Comparison of ENCODE assay signal across 1 cellular context in genomic region chr11:9460322-9461067, GRCh38.
A peak's percentile ranks its signal among the peaks of the same experiment; 100 is the strongest.
TF ChIP-seq lines count a peak whose summit lies in the region.

ZNF143 (plus strand) TSS chr11:9461012; CDS start chr11:9471309, 10,297 bp downstream.

TF ChIP-seq in HepG2, 621 proteins besides CTCF, POLR2A, EP300 and RAD21 (continued from another document and continues in another):
- TF ChIP-seq E2F1 (CRISPR knock-in tag; IDR thresholded peaks at IDR 0.05) (peak; percentile 3), ZNF674 (CRISPR knock-in tag; IDR thresholded peaks at IDR 0.05; ENCODE audit: low read depth) (no peak), ATF4 (CRISPR knock-in tag; IDR thresholded peaks at IDR 0.05) (no peak), KLF13 (CRISPR knock-in tag; IDR thresholded peaks at IDR 0.05) (no peak), ZNF878 (CRISPR knock-in tag; IDR thresholded peaks at IDR 0.05) (peak; percentile 87), GATA4 (IDR thresholded peaks at IDR 0.05; ENCODE audit: borderline replicate concordance, low read depth) (0 out of 2 replicates have a peak, but pooled peaks have one; percentile 19), ZNF292 (CRISPR knock-in tag; IDR thresholded peaks at IDR 0.05; ENCODE audit: borderline replicate concordance, low read depth) (no peak), NCOA2 (CRISPR knock-in tag; IDR thresholded peaks at IDR 0.05) (no peak), NFRKB (IDR thresholded peaks at IDR 0.05) (peak; percentile 98), ZFP1 (CRISPR knock-in tag; IDR thresholded peaks at IDR 0.05) (no peak; the same call in 1 of the 2 replicates), ZBTB25 (CRISPR knock-in tag; IDR thresholded peaks at IDR 0.05) (peak; percentile 62; the same call in 1 of the 2 replicates), ZNF331 (CRISPR knock-in tag; IDR thresholded peaks at IDR 0.05) (no peak; the same call in 1 of the 2 replicates), ZNF646 (CRISPR knock-in tag; IDR thresholded peaks at IDR 0.05) (no peak), SIX4 (CRISPR knock-in tag; IDR thresholded peaks at IDR 0.05) (no peak), MBD4 (IDR thresholded peaks at IDR 0.05; ENCODE audit: borderline replicate concordance, low read length) (no peak), PBX3 (CRISPR knock-in tag; IDR thresholded peaks at IDR 0.05; ENCODE audit: borderline replicate concordance) (peak; percentile 91), HOXA7 (CRISPR knock-in tag; IDR thresholded peaks at IDR 0.05) (no peak), MAF1 (CRISPR knock-in tag; IDR thresholded peaks at IDR 0.05; ENCODE audit: borderline replicate concordance) (no peak; the same call in 1 of the 2 replicates), ZNF598 (CRISPR knock-in tag; IDR thresholded peaks at IDR 0.05; ENCODE audit: borderline replicate concordance) (no peak), GABPA (IDR thresholded peaks at IDR 0.05; ENCODE audit: low read depth, low read length) (peak; percentile 73), GABPA (CRISPR knock-in tag; IDR thresholded peaks at IDR 0.05; ENCODE audit: low read depth) (peak; percentile 91), ZNF136 (CRISPR knock-in tag; IDR thresholded peaks at IDR 0.05; ENCODE audit: low read depth) (no peak), POLR2AphosphoS5 (IDR thresholded peaks at IDR 0.05; ENCODE audit: low read depth, low read length) (peak; percentile 87), MXD3 (CRISPR knock-in tag; IDR thresholded peaks at IDR 0.05) (peak; percentile 20; the same call in 1 of the 2 replicates), CBX1 (IDR thresholded peaks at IDR 0.05; ENCODE audit: low read depth) (peak; percentile 67), IRF1 (CRISPR knock-in tag; IDR thresholded peaks at IDR 0.05; ENCODE audit: low read depth) (no peak), ZNF609 (CRISPR knock-in tag; IDR thresholded peaks at IDR 0.05; ENCODE audit: borderline replicate concordance) (no peak; the same call in 1 of the 2 replicates), SATB2 (CRISPR knock-in tag; IDR thresholded peaks at IDR 0.05) (0 out of 2 replicates have a peak, but pooled peaks have one; percentile 69), GRHL1 (CRISPR knock-in tag; conservative IDR thresholded peaks at IDR 0.05) (no peak), ZNF615 (CRISPR knock-in tag; IDR thresholded peaks at IDR 0.05; ENCODE audit: borderline replicate concordance) (no peak; the same call in 1 of the 2 replicates), ZNF770 (CRISPR knock-in tag; IDR thresholded peaks at IDR 0.05) (no peak; the same call in 1 of the 2 replicates), ZMAT3 (CRISPR knock-in tag; conservative IDR thresholded peaks at IDR 0.05) (0 out of 2 replicates have a peak, but pooled peaks have one; percentile 19), TOPORS (CRISPR knock-in tag; IDR thresholded peaks at IDR 0.05) (peak; percentile 44; the same call in 1 of the 2 replicates)
